ENCODE assay signal across 2 cellular contexts in the genomic region with DNA sequence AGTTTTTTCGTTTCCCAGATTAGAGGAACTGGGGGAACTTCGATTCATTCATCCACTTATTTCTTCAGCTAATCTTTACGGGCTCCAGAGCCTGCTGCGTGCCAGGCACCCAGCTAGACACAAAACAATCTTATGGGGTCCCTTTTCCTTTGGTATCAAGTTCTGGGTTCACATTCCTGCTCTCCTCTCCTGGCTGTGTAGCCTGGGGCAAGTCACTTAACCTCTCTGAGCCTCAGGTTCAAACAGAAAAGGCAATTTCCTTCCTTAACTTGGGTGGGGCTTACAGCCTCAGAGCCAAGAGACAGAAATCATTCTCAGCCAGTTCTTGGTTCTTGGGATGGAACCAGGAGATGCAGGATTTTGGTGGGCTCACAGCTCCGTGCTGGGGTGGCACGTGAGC.
A peak's percentile ranks its signal among the peaks of the same experiment; 100 is the strongest.
TF ChIP-seq lines count a peak whose summit lies in the region.

No MANE protein-coding gene starts in this region.

TF ChIP-seq in A549, 52 proteins besides CTCF, POLR2A, EP300 and RAD21:
- TF ChIP-seq, protein P1, sequence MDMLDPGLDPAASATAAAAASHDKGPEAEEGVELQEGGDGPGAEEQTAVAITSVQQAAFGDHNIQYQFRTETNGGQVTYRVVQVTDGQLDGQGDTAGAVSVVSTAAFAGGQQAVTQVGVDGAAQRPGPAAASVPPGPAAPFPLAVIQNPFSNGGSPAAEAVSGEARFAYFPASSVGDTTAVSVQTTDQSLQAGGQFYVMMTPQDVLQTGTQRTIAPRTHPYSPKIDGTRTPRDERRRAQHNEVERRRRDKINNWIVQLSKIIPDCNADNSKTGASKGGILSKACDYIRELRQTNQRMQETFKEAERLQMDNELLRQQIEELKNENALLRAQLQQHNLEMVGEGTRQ (IDR thresholded peaks at IDR 0.05) = no peak
- TF ChIP-seq HEYL (CRISPR knock-in tag; IDR thresholded peaks at IDR 0.05) = no peak
- TF ChIP-seq, protein P2, sequence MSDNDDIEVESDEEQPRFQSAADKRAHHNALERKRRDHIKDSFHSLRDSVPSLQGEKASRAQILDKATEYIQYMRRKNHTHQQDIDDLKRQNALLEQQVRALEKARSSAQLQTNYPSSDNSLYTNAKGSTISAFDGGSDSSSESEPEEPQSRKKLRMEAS (IDR thresholded peaks at IDR 0.05) = no peak
- no peak for TF ChIP-seq GATA3 (IDR thresholded peaks at IDR 0.05; ENCODE audit: borderline replicate concordance)
- TF ChIP-seq FOSL2 (IDR thresholded peaks at IDR 0.05) = no peak
- TF ChIP-seq FOSL2 (CRISPR knock-in tag; IDR thresholded peaks at IDR 0.05) = no peak
- TF ChIP-seq TFCP2L1 (CRISPR knock-in tag; IDR thresholded peaks at IDR 0.05) = no peak
- TF ChIP-seq, protein P3, sequence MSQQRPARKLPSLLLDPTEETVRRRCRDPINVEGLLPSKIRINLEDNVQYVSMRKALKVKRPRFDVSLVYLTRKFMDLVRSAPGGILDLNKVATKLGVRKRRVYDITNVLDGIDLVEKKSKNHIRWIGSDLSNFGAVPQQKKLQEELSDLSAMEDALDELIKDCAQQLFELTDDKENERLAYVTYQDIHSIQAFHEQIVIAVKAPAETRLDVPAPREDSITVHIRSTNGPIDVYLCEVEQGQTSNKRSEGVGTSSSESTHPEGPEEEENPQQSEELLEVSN (IDR thresholded peaks at IDR 0.05; ENCODE audit: borderline replicate concordance, low read depth) = no peak
- no peak for TF ChIP-seq CEBPB (IDR thresholded peaks at IDR 0.05)
- TF ChIP-seq FOXS1 (CRISPR knock-in tag; IDR thresholded peaks at IDR 0.05) = no peak
- no peak for TF ChIP-seq SREBF2 (IDR thresholded peaks at IDR 0.05)
- no peak for TF ChIP-seq ZSCAN20 (CRISPR knock-in tag; IDR thresholded peaks at IDR 0.05)
- no peak for TF ChIP-seq RFX5 (IDR thresholded peaks at IDR 0.05)

TF ChIP-seq in HepG2, 621 proteins besides CTCF, POLR2A, EP300 and RAD21:
- TF ChIP-seq ZKSCAN8 (CRISPR knock-in tag; IDR thresholded peaks at IDR 0.05; ENCODE audit: borderline replicate concordance) (no peak), ZNF501 (CRISPR knock-in tag; IDR thresholded peaks at IDR 0.05) (0 out of 2 replicates have a peak, but pooled peaks have one; percentile 1), ZNF766 (CRISPR knock-in tag; IDR thresholded peaks at IDR 0.05; ENCODE audit: borderline replicate concordance) (no peak), PHF20 (CRISPR knock-in tag; IDR thresholded peaks at IDR 0.05) (no peak), MTA1 (CRISPR knock-in tag; IDR thresholded peaks at IDR 0.05; ENCODE audit: borderline replicate concordance) (no peak), KLF9 (CRISPR knock-in tag; IDR thresholded peaks at IDR 0.05; ENCODE audit: low read depth) (no peak), ZNF740 (CRISPR knock-in tag; IDR thresholded peaks at IDR 0.05) (no peak), ZNF446 (CRISPR knock-in tag; IDR thresholded peaks at IDR 0.05) (no peak), ZNF101 (CRISPR knock-in tag; IDR thresholded peaks at IDR 0.05; ENCODE audit: borderline replicate concordance, low read depth) (no peak), ZMYM3 (CRISPR knock-in tag; IDR thresholded peaks at IDR 0.05) (peak; percentile 84), GABPA (IDR thresholded peaks at IDR 0.05; ENCODE audit: low read depth, low read length) (no peak), GABPA (CRISPR knock-in tag; IDR thresholded peaks at IDR 0.05; ENCODE audit: low read depth) (no peak), GZF1 (CRISPR knock-in tag; IDR thresholded peaks at IDR 0.05) (no peak), KMT2A (CRISPR knock-in tag; IDR thresholded peaks at IDR 0.05) (no peak), ZNF768 (CRISPR knock-in tag; IDR thresholded peaks at IDR 0.05) (peak; percentile 85), FOSL2 (CRISPR knock-in tag; IDR thresholded peaks at IDR 0.05) (no peak), MXD3 (CRISPR knock-in tag; IDR thresholded peaks at IDR 0.05) (no peak), SETDB1 (CRISPR knock-in tag; IDR thresholded peaks at IDR 0.05; ENCODE audit: borderline replicate concordance) (no peak), GRHL1 (CRISPR knock-in tag; conservative IDR thresholded peaks at IDR 0.05) (no peak), RFX3 (CRISPR knock-in tag; IDR thresholded peaks at IDR 0.05) (no peak), PHF8 (CRISPR knock-in tag; IDR thresholded peaks at IDR 0.05) (no peak)
- TF ChIP-seq, protein P4, sequence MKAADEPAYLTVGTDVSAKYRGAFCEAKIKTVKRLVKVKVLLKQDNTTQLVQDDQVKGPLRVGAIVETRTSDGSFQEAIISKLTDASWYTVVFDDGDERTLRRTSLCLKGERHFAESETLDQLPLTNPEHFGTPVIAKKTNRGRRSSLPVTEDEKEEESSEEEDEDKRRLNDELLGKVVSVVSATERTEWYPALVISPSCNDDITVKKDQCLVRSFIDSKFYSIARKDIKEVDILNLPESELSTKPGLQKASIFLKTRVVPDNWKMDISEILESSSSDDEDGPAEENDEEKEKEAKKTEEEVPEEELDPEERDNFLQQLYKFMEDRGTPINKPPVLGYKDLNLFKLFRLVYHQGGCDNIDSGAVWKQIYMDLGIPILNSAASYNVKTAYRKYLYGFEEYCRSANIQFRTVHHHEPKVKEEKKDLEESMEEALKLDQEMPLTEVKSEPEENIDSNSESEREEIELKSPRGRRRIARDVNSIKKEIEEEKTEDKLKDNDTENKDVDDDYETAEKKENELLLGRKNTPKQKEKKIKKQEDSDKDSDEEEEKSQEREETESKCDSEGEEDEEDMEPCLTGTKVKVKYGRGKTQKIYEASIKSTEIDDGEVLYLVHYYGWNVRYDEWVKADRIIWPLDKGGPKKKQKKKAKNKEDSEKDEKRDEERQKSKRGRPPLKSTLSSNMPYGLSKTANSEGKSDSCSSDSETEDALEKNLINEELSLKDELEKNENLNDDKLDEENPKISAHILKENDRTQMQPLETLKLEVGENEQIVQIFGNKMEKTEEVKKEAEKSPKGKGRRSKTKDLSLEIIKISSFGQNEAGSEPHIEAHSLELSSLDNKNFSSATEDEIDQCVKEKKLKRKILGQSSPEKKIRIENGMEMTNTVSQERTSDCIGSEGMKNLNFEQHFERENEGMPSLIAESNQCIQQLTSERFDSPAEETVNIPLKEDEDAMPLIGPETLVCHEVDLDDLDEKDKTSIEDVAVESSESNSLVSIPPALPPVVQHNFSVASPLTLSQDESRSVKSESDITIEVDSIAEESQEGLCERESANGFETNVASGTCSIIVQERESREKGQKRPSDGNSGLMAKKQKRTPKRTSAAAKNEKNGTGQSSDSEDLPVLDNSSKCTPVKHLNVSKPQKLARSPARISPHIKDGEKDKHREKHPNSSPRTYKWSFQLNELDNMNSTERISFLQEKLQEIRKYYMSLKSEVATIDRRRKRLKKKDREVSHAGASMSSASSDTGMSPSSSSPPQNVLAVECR (CRISPR knock-in tag; IDR thresholded peaks at IDR 0.05; ENCODE audit: borderline replicate concordance) = 0 out of 2 replicates have a peak, but pooled peaks have one; percentile 6
- TF ChIP-seq, protein P5, sequence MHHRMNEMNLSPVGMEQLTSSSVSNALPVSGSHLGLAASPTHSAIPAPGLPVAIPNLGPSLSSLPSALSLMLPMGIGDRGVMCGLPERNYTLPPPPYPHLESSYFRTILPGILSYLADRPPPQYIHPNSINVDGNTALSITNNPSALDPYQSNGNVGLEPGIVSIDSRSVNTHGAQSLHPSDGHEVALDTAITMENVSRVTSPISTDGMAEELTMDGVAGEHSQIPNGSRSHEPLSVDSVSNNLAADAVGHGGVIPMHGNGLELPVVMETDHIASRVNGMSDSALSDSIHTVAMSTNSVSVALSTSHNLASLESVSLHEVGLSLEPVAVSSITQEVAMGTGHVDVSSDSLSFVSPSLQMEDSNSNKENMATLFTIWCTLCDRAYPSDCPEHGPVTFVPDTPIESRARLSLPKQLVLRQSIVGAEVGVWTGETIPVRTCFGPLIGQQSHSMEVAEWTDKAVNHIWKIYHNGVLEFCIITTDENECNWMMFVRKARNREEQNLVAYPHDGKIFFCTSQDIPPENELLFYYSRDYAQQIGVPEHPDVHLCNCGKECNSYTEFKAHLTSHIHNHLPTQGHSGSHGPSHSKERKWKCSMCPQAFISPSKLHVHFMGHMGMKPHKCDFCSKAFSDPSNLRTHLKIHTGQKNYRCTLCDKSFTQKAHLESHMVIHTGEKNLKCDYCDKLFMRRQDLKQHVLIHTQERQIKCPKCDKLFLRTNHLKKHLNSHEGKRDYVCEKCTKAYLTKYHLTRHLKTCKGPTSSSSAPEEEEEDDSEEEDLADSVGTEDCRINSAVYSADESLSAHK (CRISPR knock-in tag; IDR thresholded peaks at IDR 0.05; ENCODE audit: borderline replicate concordance) = no peak
TF ChIP-seq in HepG2: peak in this region for 4.
